Comparison of ENCODE assay signal across 1 cellular context in genomic region chr6:83974409-83975050, GRCh38.
TF ChIP-seq lines count a peak whose summit lies in the region.

No MANE protein-coding gene starts in this region.

TF ChIP-seq in H1, 55 proteins besides CTCF, POLR2A, EP300 and RAD21:
- no peak for TF ChIP-seq CEBPB (IDR thresholded peaks at IDR 0.05; ENCODE audit: low read depth, low read length)
- no peak for TF ChIP-seq SRF (IDR thresholded peaks at IDR 0.05; ENCODE audit: low read depth, low read length)
- no peak for TF ChIP-seq CTBP2 (IDR thresholded peaks at IDR 0.05; ENCODE audit: borderline replicate concordance, insufficient read depth, insufficient read length, low read length)
- no peak for TF ChIP-seq SIX5 (IDR thresholded peaks at IDR 0.05; ENCODE audit: low read depth, low read length)
- TF ChIP-seq SP2 (IDR thresholded peaks at IDR 0.05; ENCODE audit: low read length), result no peak
- TF ChIP-seq CHD2 (IDR thresholded peaks at IDR 0.05; ENCODE audit: low read length), result no peak
- no peak for TF ChIP-seq ATF3 (IDR thresholded peaks at IDR 0.05; ENCODE audit: insufficient read depth, low read depth, low read length)
- TF ChIP-seq TCF12 (IDR thresholded peaks at IDR 0.05; ENCODE audit: low read depth, low read length), result no peak
- TF ChIP-seq MAX (IDR thresholded peaks at IDR 0.05), result no peak
- TF ChIP-seq HDAC2 (IDR thresholded peaks at IDR 0.05; ENCODE audit: borderline replicate concordance in 1 of 2, low read depth in 2 of 2, low read length in 2 of 2), result no peak
- TF ChIP-seq ATF2 (IDR thresholded peaks at IDR 0.05; ENCODE audit: low read length), result no peak
- TF ChIP-seq SIN3A (conservative IDR thresholded peaks at IDR 0.05 in 1 of 2, IDR thresholded peaks at IDR 0.05 in 1 of 2; ENCODE audit: low read depth in 1 of 2, low read length in 2 of 2), result no peak
- no peak for TF ChIP-seq CHD1 (IDR thresholded peaks at IDR 0.05; ENCODE audit: low read depth, low read length)
